Comparison of ENCODE assay signal across 19 cellular contexts in genomic region chr11:44310456-44311272, GRCh38. TPM values are rescaled to one million over a fixed set of nuclear protein-coding genes. Genes with fewer than 3 reads are reported as not detected.
A peak's percentile ranks its signal among the peaks of the same experiment; 100 is the strongest.
DNase-seq lines count a peak whose midpoint lies in the region; ATAC-seq, FAIRE-seq and TF ChIP-seq lines count a peak whose summit lies in the region.
"Had no signal": no experiment of that assay in that cellular context is flagged by ENCODE, and none has a peak within 500 bp of the region (broad histone marks: within the 10 kb centered on the region; RNA-seq: fewer than 3 reads in every experiment).

No MANE protein-coding gene starts in this region.

- peaks cover 91% of the 10 kb centered on the region for H3K27me3 Mint-ChIP-seq in activated CD8-positive, alpha-beta T cell treated with anti-CD3 and anti-CD28 coated beads, Interleukin-2, amount 10 ng/mL, durations not matched to agents 7 days and 5 days (ENCODE audit: low read depth)
- peaks cover 89% of the 10 kb centered on the region for H3K27me3 Mint-ChIP-seq in activated CD8-positive, alpha-beta T cell treated with anti-CD3 and anti-CD28 coated beads for 36 hours

- H3K4me1 ChIP-seq in HAP-1: no peaks in the 10 kb centered on the region; the same call in 1 of the 2 replicates
- peaks cover 3% of the 10 kb centered on the region for H3K4me1 ChIP-seq in endothelial cell of umbilical vein (ENCODE audit: control insufficient read depth, extremely low read depth, insufficient read depth, low read length)

- H3K27me3 ChIP-seq in HAP-1 (ENCODE audit: low read depth) (peaks cover 64% of the 10 kb centered on the region), endothelial cell of umbilical vein (ENCODE audit: control insufficient read depth in 2 of 2, insufficient read depth in 2 of 2, low read length in 2 of 2) (peaks cover 91% of the 10 kb centered on the region in 2 experiments)

- no peak for FAIRE-seq in endothelial cell of umbilical vein (lab: Jason Lieb, UNC)
- FAIRE-seq in HTR-8/SVneo (lab: Jason Lieb, UNC): no peak
- FAIRE-seq: GM19239 had no signal

- intact Hi-C loops in activated CD8-positive, alpha-beta T cell treated with anti-CD3 and anti-CD28 coated beads for 36 hours (cut with micrococcal nuclease): no loop called here
- intact Hi-C loops in endothelial cell of umbilical vein (cut with micrococcal nuclease): no loop called here
- intact Hi-C loops in sciatic nerve (cut with DNase I): no loop called here

- H3K9me1 ChIP-seq in endothelial cell of umbilical vein (replicated peaks; ENCODE audit: control insufficient read depth, extremely low read depth, insufficient read depth, low read length): no peaks in the 10 kb centered on the region

- BruUV-seq in endothelial cell of umbilical vein (replicated peaks; lab: Mats Ljungman, UMichigan): no TSS peak

- no peaks in the 10 kb centered on the region for H3K9me3 ChIP-seq in HAP-1
- no peaks in the 10 kb centered on the region for H3K9me3 ChIP-seq in endothelial cell of umbilical vein (replicated peaks; ENCODE audit: control insufficient read depth, insufficient read depth, low read length)
- H3K9me3 ChIP-seq: upper lobe of right lung had no signal

- H3K9ac ChIP-seq in endothelial cell of umbilical vein (replicated peaks; ENCODE audit: extremely low read depth, insufficient read depth, low read length): no peak overlapping the region
- H3K9ac ChIP-seq: KMS-11 had no signal

- H3K27ac ChIP-seq in endothelial cell of umbilical vein (ENCODE audit: insufficient read depth, low read depth, low read length): no peak overlapping the region
- H3K27ac ChIP-seq: KMS-11, upper lobe of right lung had no signal

- TF ChIP-seq CTCF in activated CD8-positive, alpha-beta T cell treated with anti-CD3 and anti-CD28 coated beads for 36 hours (IDR thresholded peaks at IDR 0.05): no peak
- TF ChIP-seq CTCF in endothelial cell of umbilical vein (IDR thresholded peaks at IDR 0.05; ENCODE audit: extremely low read depth in 1 of 2, insufficient read depth in 1 of 2, low read depth in 1 of 2, low read length in 2 of 2): no peak

- H3K4me3 Mint-ChIP-seq in activated CD8-positive, alpha-beta T cell treated with anti-CD3 and anti-CD28 coated beads, Interleukin-2, amount 10 ng/mL, durations not matched to agents 7 days and 5 days: peak overlapping the region; percentile 36
- H3K4me3 Mint-ChIP-seq in activated CD8-positive, alpha-beta T cell treated with anti-CD3 and anti-CD28 coated beads for 36 hours: no peak overlapping the region

- H2AFZ ChIP-seq in endothelial cell of umbilical vein (ENCODE audit: low read depth, low read length): no peak overlapping the region

- H3K36me3 ChIP-seq in HAP-1 (replicated peaks) (no peaks in the 10 kb centered on the region), endothelial cell of umbilical vein (ENCODE audit: control insufficient read depth in 2 of 2, extremely low read depth in 1 of 2, insufficient read depth in 2 of 2, low read length in 2 of 2) (no peaks in the 10 kb centered on the region)
- H3K36me3 ChIP-seq: upper lobe of right lung had no signal

- no peaks in the 10 kb centered on the region for H3K79me2 ChIP-seq in endothelial cell of umbilical vein (ENCODE audit: control insufficient read depth, insufficient read depth, low read length)

- H3K4me2 ChIP-seq in endothelial cell of umbilical vein (ENCODE audit: insufficient read depth, low read length): no peak overlapping the region
- H3K4me2 ChIP-seq: KMS-11 had no signal

- H3K4me1 Mint-ChIP-seq in activated CD8-positive, alpha-beta T cell treated with anti-CD3 and anti-CD28 coated beads, Interleukin-2, amount 10 ng/mL, durations not matched to agents 7 days and 5 days (ENCODE audit: low read depth): peaks cover 14% of the 10 kb centered on the region
- peaks cover 12% of the 10 kb centered on the region for H3K4me1 Mint-ChIP-seq in activated CD8-positive, alpha-beta T cell treated with anti-CD3 and anti-CD28 coated beads for 36 hours (ENCODE audit: low read depth)

- no peak for DNase-seq in activated CD8-positive, alpha-beta T cell treated with anti-CD3 and anti-CD28 coated beads, Interleukin-2, amount 10 ng/mL, durations not matched to agents 7 days and 5 days
- no peak for DNase-seq in activated CD8-positive, alpha-beta T cell treated with anti-CD3 and anti-CD28 coated beads for 36 hours
- peak in 1 of 2 experiments; percentile 51 for DNase-seq in HAP-1 (ENCODE audit: low spot score in 2 of 2)
- no peak for DNase-seq in endothelial cell of umbilical vein (ENCODE audit: low read depth, low spot score)
- DNase-seq in sciatic nerve (ENCODE audit: low spot score): no peak
- no peak for DNase-seq in HTR-8/SVneo (ENCODE audit: insufficient read length, low spot score)
- DNase-seq in stimulated activated CD4-positive, alpha-beta T cell treated with anti-CD3 and anti-CD28 coated beads, Interleukin-2, amount 100 ng/mL, for 24 hours: no peak
- DNase-seq in NCI-H146 treated with DMSO at 0.1 percent for 48 hours (lab: John Stamatoyannopoulos, UW; ENCODE audit: unreplicated experiment): no peak
- DNase-seq: effector CD4-positive, alpha-beta T cell; HCEC 1CT; mesenchymal stem cell; NCI-H226; SHP77 had no signal

- no peak for ATAC-seq in activated CD8-positive, alpha-beta T cell treated with anti-CD3 and anti-CD28 coated beads, Interleukin-2, amount 10 ng/mL, durations not matched to agents 7 days and 5 days
- no peak for ATAC-seq in activated CD8-positive, alpha-beta T cell treated with anti-CD3 and anti-CD28 coated beads for 36 hours
- peak; percentile 29 for ATAC-seq in sciatic nerve
- ATAC-seq: upper lobe of right lung had no signal

- in situ Hi-C loops in HAP-1 (cut with MboI; ENCODE audit: low sequenced_read_pairs): no loop called here

- no peaks in the 10 kb centered on the region for H3K9me3 Mint-ChIP-seq in activated CD8-positive, alpha-beta T cell treated with anti-CD3 and anti-CD28 coated beads, Interleukin-2, amount 10 ng/mL, durations not matched to agents 7 days and 5 days (ENCODE audit: insufficient read depth)
- H3K9me3 Mint-ChIP-seq in activated CD8-positive, alpha-beta T cell treated with anti-CD3 and anti-CD28 coated beads for 36 hours: no peaks in the 10 kb centered on the region

- POLR2A ChIA-PET in activated CD8-positive, alpha-beta T cell treated with anti-CD3 and anti-CD28 coated beads, Interleukin-2, amount 10 ng/mL, durations not matched to agents 7 days and 5 days (lab: Charles Lee): no interaction called here
- POLR2A ChIA-PET in activated CD8-positive, alpha-beta T cell treated with anti-CD3 and anti-CD28 coated beads for 36 hours (lab: Charles Lee): no interaction called here
- POLR2A ChIA-PET in endothelial cell of umbilical vein (lab: Charles Lee): no interaction called here

- TF ChIP-seq POLR2A in endothelial cell of umbilical vein (IDR thresholded peaks at IDR 0.05; ENCODE audit: low read depth, low read length): no peak

- peak overlapping the region; percentile 77 for H3K27ac Mint-ChIP-seq in activated CD8-positive, alpha-beta T cell treated with anti-CD3 and anti-CD28 coated beads, Interleukin-2, amount 10 ng/mL, durations not matched to agents 7 days and 5 days
- H3K27ac Mint-ChIP-seq in activated CD8-positive, alpha-beta T cell treated with anti-CD3 and anti-CD28 coated beads for 36 hours: no peak overlapping the region
- H3K27ac Mint-ChIP-seq: CD14-positive monocyte had no signal

- H3K36me3 Mint-ChIP-seq in activated CD8-positive, alpha-beta T cell treated with anti-CD3 and anti-CD28 coated beads, Interleukin-2, amount 10 ng/mL, durations not matched to agents 7 days and 5 days (ENCODE audit: low read depth): no peaks in the 10 kb centered on the region
- H3K36me3 Mint-ChIP-seq in activated CD8-positive, alpha-beta T cell treated with anti-CD3 and anti-CD28 coated beads for 36 hours (ENCODE audit: low read depth): no peaks in the 10 kb centered on the region

- H3K4me3 ChIP-seq in HAP-1 (peak overlapping the region; percentile 40), endothelial cell of umbilical vein (replicated peaks in 1 of 3; ENCODE audit: insufficient read depth in 1 of 3, low read depth in 1 of 3, low read length in 3 of 3) (no peak overlapping the region)

- dilution Hi-C loops in endothelial cell of umbilical vein (cut with MboI; ENCODE audit: extremely low pct_ligation_motif_present, low sequenced_read_pairs): no loop called here

- CTCF ChIA-PET in activated CD8-positive, alpha-beta T cell treated with anti-CD3 and anti-CD28 coated beads, Interleukin-2, amount 10 ng/mL, durations not matched to agents 7 days and 5 days (lab: Charles Lee): no interaction called here
- CTCF ChIA-PET in activated CD8-positive, alpha-beta T cell treated with anti-CD3 and anti-CD28 coated beads for 36 hours (lab: Charles Lee): no interaction called here
- CTCF ChIA-PET in endothelial cell of umbilical vein (lab: Charles Lee): no interaction called here

- H4K20me1 ChIP-seq in endothelial cell of umbilical vein (replicated peaks; ENCODE audit: control insufficient read depth, extremely low read depth, insufficient read depth, low read length): no peaks in the 10 kb centered on the region

TF ChIP-seq in endothelial cell of umbilical vein, 7 proteins besides CTCF, POLR2A, EP300 and RAD21:
- peak; percentile 61 for TF ChIP-seq EZH2 (IDR thresholded peaks at IDR 0.05; ENCODE audit: borderline replicate concordance, low read depth, low read length, severe bottlenecking)
- no peak for TF ChIP-seq MYC (IDR thresholded peaks at IDR 0.05; ENCODE audit: low read depth, low read length)
- TF ChIP-seq MAX (IDR thresholded peaks at IDR 0.05; ENCODE audit: insufficient read depth, insufficient read length): no peak
- no peak for TF ChIP-seq GATA2 (IDR thresholded peaks at IDR 0.05; ENCODE audit: insufficient read depth, insufficient read length, low read depth, low read length)
- no peak for TF ChIP-seq JUN (IDR thresholded peaks at IDR 0.05; ENCODE audit: borderline replicate concordance, insufficient read depth, insufficient read length, low read depth)
- no peak for TF ChIP-seq FOS (IDR thresholded peaks at IDR 0.05; ENCODE audit: borderline replicate concordance, insufficient read depth, low read length)

RNA-seq across cellular contexts. Expression of gene ALX4, which starts 0.7 kb away (rescaled TPM):
- not detected for total RNA-seq in activated CD8-positive, alpha-beta T cell treated with anti-CD3 and anti-CD28 coated beads, Interleukin-2, amount 10 ng/mL, durations not matched to agents 7 days and 5 days
- total RNA-seq in activated CD8-positive, alpha-beta T cell treated with anti-CD3 and anti-CD28 coated beads for 36 hours: not detected
- not detected in 2 replicates for total RNA-seq in endothelial cell of umbilical vein
- polyA plus RNA-seq in endothelial cell of umbilical vein: not detected in 2 replicates
- not detected in 2 replicates for polyA plus RNA-seq in endothelial cell of umbilical vein (2011; cell fraction: cytosol; rRNA removed)
- not detected in 2 replicates for polyA plus RNA-seq in endothelial cell of umbilical vein (2011; cell fraction: nucleus; rRNA removed)
- not detected in 2 replicates for polyA plus RNA-seq in endothelial cell of umbilical vein (2012)
- polyA minus RNA-seq in endothelial cell of umbilical vein: not detected in 2 replicates
- polyA minus RNA-seq in endothelial cell of umbilical vein (2011; cell fraction: cytosol; rRNA and poly(A)+ RNA removed): not detected
- polyA minus RNA-seq in endothelial cell of umbilical vein (2011; cell fraction: nucleus; rRNA and poly(A)+ RNA removed): not detected in 2 replicates
- total RNA-seq in sciatic nerve: 1.1 TPM
- total RNA-seq: glomerular endothelial cell, renal cortical epithelial cell, upper lobe of right lung had no signal
- polyA plus RNA-seq: CD14-positive monocyte had no signal
